11 cellular contexts compared by ENCODE assay signal in genomic region chr1:212477680-212478466, GRCh38. TPM values are rescaled to one million over a fixed set of nuclear protein-coding genes. Genes with fewer than 3 reads are reported as not detected.
DNase-seq lines count a peak whose midpoint lies in the region; ATAC-seq, FAIRE-seq and TF ChIP-seq lines count a peak whose summit lies in the region.
"Had no signal": no experiment of that assay in that cellular context is flagged by ENCODE, and none has a peak within 500 bp of the region (broad histone marks: within the 10 kb centered on the region; RNA-seq: fewer than 3 reads in every experiment).

No MANE protein-coding gene starts in this region.

- H3K9me3 ChIP-seq in GM23248 (ENCODE audit: low read depth) (no peaks in the 10 kb centered on the region), K562 (replicated peaks; ENCODE audit: control insufficient read depth, insufficient read depth, low read depth, low read length) (no peaks in the 10 kb centered on the region), mesenchymal stem cell (ENCODE audit: control insufficient read depth, low read length) (no peaks in the 10 kb centered on the region)
- H3K9me3 ChIP-seq: thyroid gland had no signal

- BruUV-seq in K562 (replicated peaks; lab: Mats Ljungman, UMichigan): no TSS peak

- intact Hi-C loops in CD14-positive monocyte (cut with micrococcal nuclease) (loop anchor here in 1 of 2 donors (5.0 kb wide), 1 partner anchor 154 kb away; no protein-coding TSS in a partner anchor), K562 (cut with micrococcal nuclease) (loop anchor here (1.0 to 10.0 kb wide), 8 partner anchors 64 to 517 kb away; no protein-coding TSS in a partner anchor)

- H3K79me2 ChIP-seq in GM23248 (ENCODE audit: insufficient read depth) (no peaks in the 10 kb centered on the region), K562 (ENCODE audit: control insufficient read depth, insufficient read depth, low read length) (no peaks in the 10 kb centered on the region)

- no peaks in the 10 kb centered on the region for H3K9me1 ChIP-seq in K562 (ENCODE audit: control insufficient read depth, insufficient read depth, low read length)

- no peak for ATAC-seq in K562

- no peak overlapping the region for H2AFZ ChIP-seq in GM23248
- peak overlapping the region; percentile 7; the same call in 1 of the 2 replicates for H2AFZ ChIP-seq in K562 (ENCODE audit: low read depth, low read length)
- H2AFZ ChIP-seq in mesenchymal stem cell (ENCODE audit: low read depth, low read length): no peak overlapping the region

- H3K4me1 ChIP-seq in GM23248 (ENCODE audit: insufficient read depth): peaks cover 7% of the 10 kb centered on the region
- H3K4me1 ChIP-seq in K562 (replicated peaks in 1 of 2; ENCODE audit: control insufficient read depth in 2 of 2, insufficient read depth in 2 of 2, low read length in 2 of 2): peaks cover 3 to 12% of the 10 kb centered on the region in 2 experiments; a peak in 4 of 5 replicates
- H3K4me1 ChIP-seq in mesenchymal stem cell (ENCODE audit: control insufficient read depth, insufficient read depth, low read depth, low read length): peaks cover 10% of the 10 kb centered on the region

- H3K27me3 Mint-ChIP-seq in CD14-positive monocyte (ENCODE audit: low read depth in 3 of 3): peaks cover 5 to 21% (median 8%) of the 10 kb centered on the region in 3 donors

- H2BK15ac ChIP-seq in mesenchymal stem cell (ENCODE audit: low read depth, poor library complexity, severe bottlenecking): no peak overlapping the region

- H3F3A ChIP-seq in GM23248 (ENCODE audit: insufficient read depth): peaks cover 8% of the 10 kb centered on the region; the same call in 1 of the 2 replicates

- peak overlapping the region; percentile 11 to 31 for H3K4me3 Mint-ChIP-seq in CD14-positive monocyte

- peak in 1 of 2 experiments; percentile 33; a peak in 2 of 4 replicates for TF ChIP-seq RAD21 in K562 (CRISPR knock-in tag; conservative IDR thresholded peaks at IDR 0.05 in 1 of 2, IDR thresholded peaks at IDR 0.05 in 1 of 2)

- H2BK120ac ChIP-seq in mesenchymal stem cell (ENCODE audit: low read depth, low read length): no peak overlapping the region

- H3K27ac ChIP-seq in GM23248 (no peak overlapping the region), K562 (ENCODE audit: extremely low read depth, low read depth, low read length) (no peak overlapping the region), mesenchymal stem cell (ENCODE audit: low read length, poor library complexity, severe bottlenecking) (no peak overlapping the region)
- H3K27ac ChIP-seq: coronary artery, skin epidermis, thyroid gland had no signal

- peak overlapping the region in 1 of 2 experiments; percentile 61 for H2BK12ac ChIP-seq in mesenchymal stem cell (ENCODE audit: low read length in 2 of 2)

- no peak overlapping the region for H2AK5ac ChIP-seq in mesenchymal stem cell (ENCODE audit: low read length, severe bottlenecking)

- peak overlapping the region in 5 of 7 donors; percentile 31 to 87 (median 76) for H3K27ac Mint-ChIP-seq in CD14-positive monocyte
- H3K27ac Mint-ChIP-seq: activated CD4-positive, alpha-beta memory T cell treated with anti-CD3 and anti-CD28 coated beads for 36 hours had no signal

- no peaks in the 10 kb centered on the region for H3K36me3 ChIP-seq in GM23248 (ENCODE audit: low read depth)
- no peaks in the 10 kb centered on the region for H3K36me3 ChIP-seq in K562 (ENCODE audit: control insufficient read depth, insufficient read depth, low read length)
- no peaks in the 10 kb centered on the region for H3K36me3 ChIP-seq in mesenchymal stem cell (ENCODE audit: control insufficient read depth in 1 of 2, insufficient read depth in 2 of 2, low read depth in 1 of 2, low read length in 2 of 2)
- H3K36me3 ChIP-seq: thyroid gland had no signal

- no peak for TF ChIP-seq POLR2A in K562 (conservative IDR thresholded peaks at IDR 0.05)

- H3K79me1 ChIP-seq in mesenchymal stem cell (replicated peaks; ENCODE audit: low read length, poor library complexity, severe bottlenecking): no peaks in the 10 kb centered on the region

- H3K4me2 ChIP-seq in GM23248 (ENCODE audit: unreplicated experiment) (no peak overlapping the region), K562 (ENCODE audit: insufficient read depth, low read length) (no peak overlapping the region), mesenchymal stem cell (ENCODE audit: low read length, poor library complexity, severe bottlenecking) (no peak overlapping the region)

- no peaks in the 10 kb centered on the region for H3K36me3 Mint-ChIP-seq in CD14-positive monocyte
- H3K36me3 Mint-ChIP-seq: activated CD4-positive, alpha-beta memory T cell treated with anti-CD3 and anti-CD28 coated beads for 36 hours had no signal

- H3K4me3 ChIP-seq in GM23248: no peak overlapping the region
- no peak overlapping the region for H3K4me3 ChIP-seq in K562
- no peak overlapping the region for H3K4me3 ChIP-seq in mesenchymal stem cell (ENCODE audit: insufficient read depth in 1 of 2, low read depth in 1 of 2, low read length in 2 of 2)
- H3K4me3 ChIP-seq: coronary artery, skin epidermis, thyroid gland had no signal

- H3K18ac ChIP-seq in mesenchymal stem cell (ENCODE audit: low read depth in 1 of 2, low read length in 2 of 2): no peak overlapping the region

- H3K23ac ChIP-seq in mesenchymal stem cell (ENCODE audit: low read length in 2 of 2): no peak overlapping the region

- DNase-seq in CD14-positive monocyte (ENCODE audit: low spot score) (no peak), GM23248 (no peak), K562 (ENCODE audit: extremely low read depth in 1 of 4, low spot score in 3 of 4) (no peak), mesenchymal stem cell (no peak), T-helper 2 cell (no peak), NCI-H226 (no peak), CD1c-positive myeloid dendritic cell (ENCODE audit: extremely low spot score) (no peak)

- TF ChIP-seq EP300 in K562 (IDR thresholded peaks at IDR 0.05; ENCODE audit: low read length): no peak

- H3K27me3 ChIP-seq in GM23248 (replicated peaks; ENCODE audit: insufficient read depth): peaks cover 28% of the 10 kb centered on the region
- peaks cover 11 to 41% of the 10 kb centered on the region in 2 experiments; a peak in 4 of 5 replicates for H3K27me3 ChIP-seq in K562 (ENCODE audit: control insufficient read depth in 2 of 2, insufficient read depth in 2 of 2, low read length in 2 of 2)
- peaks cover 0 to 23% of the 10 kb centered on the region in 2 experiments for H3K27me3 ChIP-seq in mesenchymal stem cell (ENCODE audit: control insufficient read depth in 1 of 2, insufficient read depth in 1 of 2, low read length in 2 of 2)
- H3K27me3 ChIP-seq: thyroid gland had no signal

- H3K9ac ChIP-seq in GM23248 (peak overlapping the region; percentile 21; the same call in 1 of the 2 replicates), K562 (ENCODE audit: insufficient read depth in 1 of 2, low read depth in 2 of 2, low read length in 2 of 2) (no peak overlapping the region; a peak in 1 of 4 replicates), mesenchymal stem cell (ENCODE audit: low read length) (peak overlapping the region; percentile 63)

- POLR2A ChIA-PET in K562 (lab: Yijun Ruan, JAX): interaction anchor here (0.6 to 4.1 kb wide), 13 partner anchors 8 to 383 kb away, joined by 3 to 39 read pairs (median 4); partner anchors contain the start of gene ATF3

- peak; percentile 6 for FAIRE-seq in K562 (lab: Jason Lieb, UNC)

- no peaks in the 10 kb centered on the region for H3K9me2 ChIP-seq in GM23248 (ENCODE audit: insufficient read depth)

- H3K14ac ChIP-seq in mesenchymal stem cell (ENCODE audit: low read length in 2 of 2): no peak overlapping the region

- peaks cover 19% of the 10 kb centered on the region for H3K4me1 Mint-ChIP-seq in CD14-positive monocyte

- in situ Hi-C loops in GM23248 (cut with MboI) (loop anchor here (10.0 kb wide), 1 partner anchor 287 kb away; no protein-coding TSS in a partner anchor), K562 (cut with MboI) (loop anchor here (5.0 kb wide), 1 partner anchor 119 kb away; no protein-coding TSS in a partner anchor)

- CTCF ChIA-PET in K562 (lab: Yijun Ruan, JAX; ENCODE audit: low intra/inter-chr PET ratio): interaction anchor here (0.7 to 1.6 kb wide), 4 partner anchors 152 to 305 kb away, joined by 3 to 10 read pairs (median 4); no protein-coding TSS in a partner anchor

- H4K20me1 ChIP-seq in GM23248 (ENCODE audit: insufficient read depth): no peaks in the 10 kb centered on the region
- no peaks in the 10 kb centered on the region; the same call in 1 of the 2 replicates for H4K20me1 ChIP-seq in K562 (replicated peaks; ENCODE audit: control insufficient read depth, insufficient read depth, low read length)

- no peak overlapping the region for H2BK5ac ChIP-seq in mesenchymal stem cell (ENCODE audit: low read depth, low read length, poor library complexity, severe bottlenecking)

- TF ChIP-seq CTCF in CD14-positive monocyte (IDR thresholded peaks at IDR 0.05) (no peak), K562 (IDR thresholded peaks at IDR 0.05 in 2 of 3, conservative IDR thresholded peaks at IDR 0.05 in 1 of 3; ENCODE audit: insufficient read depth in 2 of 3, low read depth in 1 of 3, low read length in 3 of 3) (no peak)

- 50 to 56% methylated on average over 8 of the region's 8 CpGs for WGBS in GM23248 (ENCODE audit: low coverage in 1 of 2, low lambda C conversion rate in 2 of 2, missing lambda C conversion rate in 2 of 2), 2 experiments
- 20% methylated on average over 8 of the region's 8 CpGs for WGBS in K562 (ENCODE audit: insufficient coverage, low coverage, missing lambda C conversion rate)
- WGBS in mesenchymal stem cell: 83% methylated on average over 8 of the region's 8 CpGs

- no peak overlapping the region for H3K4ac ChIP-seq in mesenchymal stem cell (ENCODE audit: low read depth in 1 of 2, low read length in 2 of 2)

- H3K9me3 Mint-ChIP-seq in CD14-positive monocyte: no peaks in the 10 kb centered on the region
- H3K9me3 Mint-ChIP-seq: activated CD4-positive, alpha-beta memory T cell treated with anti-CD3 and anti-CD28 coated beads for 36 hours had no signal

- no peak overlapping the region for H4K91ac ChIP-seq in mesenchymal stem cell (ENCODE audit: low read length)

- H4K8ac ChIP-seq in mesenchymal stem cell (ENCODE audit: low read length): no peak overlapping the region

RNA-seq across cellular contexts. Expression of gene NENF, which starts 45.2 kb away (rescaled TPM):
- polyA plus RNA-seq in CD14-positive monocyte (10 to 100 TPM; 42.3 to 56.4 TPM), GM23248 (2016; fragmentation: Nextera tagmentation; extraction: Ambion mirVana) (160 and 162 TPM in 2 replicates), K562 (2011; rRNA removed) (87.6 and 92.4 TPM in 2 replicates), K562 (2014; fragmentation: Illumina TruSeq; extraction: Trizol) (53.4 and 59.9 TPM in 2 replicates), K562 (2014; fragmentation: Nextera tagmentation; extraction: Ambion mirVana) (10 to 100 TPM in 1 of 2 experiments, 1 to 10 TPM in 1; 6.1 to 11.4 TPM), K562 (2014; rRNA removed) (89.2 and 95.7 TPM in 2 replicates)
- total RNA-seq in GM23248 (2014; rRNA removed; shearing (Covaris generic)): 63.2 and 86.9 TPM in 2 replicates
- 18.4 and 30.9 TPM in 2 replicates for total RNA-seq in K562 (2011; cell fraction: chromatin; rRNA removed; ENCODE audit: low replicate concordance)
- 52.2 and 53.7 TPM in 2 replicates for total RNA-seq in K562 (2011; cell fraction: nucleolus; rRNA removed)
- 47.9 and 75.6 TPM in 2 replicates for total RNA-seq in K562 (2011; cell fraction: nucleoplasm; rRNA removed)
- total RNA-seq in K562 (2014; rRNA removed) (97.3 and 100 TPM in 2 replicates), K562 (2014; rRNA removed; fragmentation: Illumina TruSeq; extraction: Trizol) (62.9 and 72.8 TPM in 2 replicates), K562 (2015; rRNA removed; fragmentation: Illumina TruSeq; extraction: Trizol) (51.0 and 55.1 TPM in 2 replicates), K562 (2021) (74.0 and 74.4 TPM in 2 replicates)
- polyA plus RNA-seq in K562 (2011; cell fraction: cytosol; rRNA removed): 66.7 and 98.8 TPM in 2 replicates
- polyA plus RNA-seq in K562 (2011; cell fraction: nucleus; rRNA removed): 32.2 and 37.6 TPM in 2 replicates
- 70.5 and 73.8 TPM in 2 replicates for polyA plus RNA-seq in K562 (2012)
- polyA minus RNA-seq in K562 (2011; rRNA and poly(A)+ RNA removed): 20.8 and 22.7 TPM in 2 replicates
- 15.7 and 18.1 TPM in 2 replicates for polyA minus RNA-seq in K562 (2011; cell fraction: cytosol; rRNA and poly(A)+ RNA removed)
- 4.0 and 9.8 TPM in 2 replicates for polyA minus RNA-seq in K562 (2011; cell fraction: nucleus; rRNA and poly(A)+ RNA removed)
- 44.7 TPM for polyA plus RNA-seq in mesenchymal stem cell (2013, experiment 1 of 2)
- polyA plus RNA-seq in mesenchymal stem cell (2013, experiment 2 of 2): 49.2 TPM

Comparison
In these comparisons a context has a peak if more than half of its experiments do, and no peak if none do; other contexts are left out.
1. H3K9ac ChIP-seq: peak in GM23248 (single experiment) and mesenchymal stem cell (single experiment); none in K562 (0 of 2).